ENCODE assay signal across 9 cellular contexts in genomic region chr3:151282921-151283320, GRCh38. TPM values are rescaled to one million over a fixed set of nuclear protein-coding genes. Genes with fewer than 3 reads are reported as not detected.
DNase-seq lines count a peak whose midpoint lies in the region; ATAC-seq and TF ChIP-seq lines count a peak whose summit lies in the region.
"Had no signal": no experiment of that assay in that cellular context is flagged by ENCODE, and none has a peak within 500 bp of the region (broad histone marks: within the 10 kb centered on the region; RNA-seq: fewer than 3 reads in every experiment).

No MANE protein-coding gene starts in this region.

- H3K79me2 ChIP-seq in neural progenitor cell (ENCODE audit: low read depth) = no peaks in the 10 kb centered on the region

- H3K27me3 Mint-ChIP-seq in CD4-positive, CD25-positive, alpha-beta regulatory T cell = peaks cover 10% of the 10 kb centered on the region
- peaks cover 2% of the 10 kb centered on the region for H3K27me3 Mint-ChIP-seq in neural progenitor cell (ENCODE audit: insufficient read depth, low read depth)

- no peaks in the 10 kb centered on the region for H3K9me3 ChIP-seq in CD4-positive, CD25-positive, alpha-beta regulatory T cell (ENCODE audit: control insufficient read depth in 2 of 2, low read length in 2 of 2)
- H3K9me3 ChIP-seq in neural progenitor cell (ENCODE audit: low read depth) = no peaks in the 10 kb centered on the region

- no peaks in the 10 kb centered on the region for H3F3A ChIP-seq in neural progenitor cell (ENCODE audit: low read depth)

- peak in 2 of 3 donors; percentile 64 to 79 for DNase-seq in CD4-positive, CD25-positive, alpha-beta regulatory T cell
- DNase-seq in NCI-H1417 (lab: John Stamatoyannopoulos, UW) (peak; percentile 33 to 83 (median 47)), SW480 (ENCODE audit: low spot score) (peak; percentile 78), fibroblast of mammary gland (ENCODE audit: low read depth) (peak; percentile 74), neural progenitor cell (ENCODE audit: low spot score) (peak; percentile 36), amniotic stem cell (lab: John Stamatoyannopoulos, UW) (no peak)

- no peak overlapping the region for H2AFZ ChIP-seq in neural progenitor cell (replicated peaks)

- H3K4me3 ChIP-seq in CD4-positive, CD25-positive, alpha-beta regulatory T cell (ENCODE audit: low read depth, low read length) = no peak overlapping the region
- H3K4me3 ChIP-seq in fibroblast of mammary gland (ENCODE audit: control insufficient read depth, low read depth, low read length) = no peak overlapping the region
- no peak overlapping the region for H3K4me3 ChIP-seq in neural progenitor cell
- H3K4me3 ChIP-seq: skin epidermis had no signal

- peaks cover 2% of the 10 kb centered on the region for H3K27me3 ChIP-seq in CD4-positive, CD25-positive, alpha-beta regulatory T cell (ENCODE audit: control insufficient read depth, insufficient read depth, low read length)
- no peaks in the 10 kb centered on the region for H3K27me3 ChIP-seq in neural progenitor cell

- no peak overlapping the region for H3K4me2 ChIP-seq in neural progenitor cell

- peak; percentile 43 to 49 for ATAC-seq in CD4-positive, CD25-positive, alpha-beta regulatory T cell (ENCODE audit: low read depth in 2 of 2)
- ATAC-seq in GM18867 (IDR thresholded peaks at IDR 0.05; ENCODE audit: unreplicated experiment) (peak; percentile 63), HG02981 (IDR thresholded peaks at IDR 0.05; ENCODE audit: unreplicated experiment) (no peak)

- no peaks in the 10 kb centered on the region for H3K36me3 Mint-ChIP-seq in CD4-positive, CD25-positive, alpha-beta regulatory T cell
- H3K36me3 Mint-ChIP-seq in neural progenitor cell = no peaks in the 10 kb centered on the region

- peak; percentile 67 for TF ChIP-seq CTCF in fibroblast of mammary gland (conservative IDR thresholded peaks at IDR 0.05; ENCODE audit: control insufficient read depth, insufficient read depth, low read depth, low read length)
- peak; percentile 76 for TF ChIP-seq CTCF in neural progenitor cell (IDR thresholded peaks at IDR 0.05)

- H3K4me3 Mint-ChIP-seq in CD4-positive, CD25-positive, alpha-beta regulatory T cell = no peak overlapping the region
- H3K4me3 Mint-ChIP-seq in neural progenitor cell = no peak overlapping the region

- no peak overlapping the region for H3K9ac ChIP-seq in neural progenitor cell

- peaks cover 0 to 8% (median 2%) of the 10 kb centered on the region in 4 donors for H3K4me1 Mint-ChIP-seq in CD4-positive, CD25-positive, alpha-beta regulatory T cell
- H3K4me1 Mint-ChIP-seq in neural progenitor cell = peaks cover 5% of the 10 kb centered on the region

- H4K20me1 ChIP-seq in neural progenitor cell (ENCODE audit: low read depth) = no peaks in the 10 kb centered on the region

- no peak overlapping the region for H3K27ac Mint-ChIP-seq in CD4-positive, CD25-positive, alpha-beta regulatory T cell
- no peak overlapping the region for H3K27ac Mint-ChIP-seq in neural progenitor cell

- no peak overlapping the region for H3K27ac ChIP-seq in CD4-positive, CD25-positive, alpha-beta regulatory T cell (ENCODE audit: insufficient read depth, low read length, poor library complexity, severe bottlenecking)
- H3K27ac ChIP-seq in neural progenitor cell = no peak overlapping the region

- no peaks in the 10 kb centered on the region for H3K4me1 ChIP-seq in CD4-positive, CD25-positive, alpha-beta regulatory T cell (ENCODE audit: control insufficient read depth, insufficient read depth, low read length, poor library complexity, severe bottlenecking)
- no peaks in the 10 kb centered on the region for H3K4me1 ChIP-seq in neural progenitor cell

- no peaks in the 10 kb centered on the region for H3K36me3 ChIP-seq in CD4-positive, CD25-positive, alpha-beta regulatory T cell (ENCODE audit: control insufficient read depth, insufficient read depth, low read length)
- H3K36me3 ChIP-seq in neural progenitor cell = no peaks in the 10 kb centered on the region

- H3K9me3 Mint-ChIP-seq in CD4-positive, CD25-positive, alpha-beta regulatory T cell = no peaks in the 10 kb centered on the region
- no peaks in the 10 kb centered on the region for H3K9me3 Mint-ChIP-seq in neural progenitor cell

RNA-seq across cellular contexts. Expression of gene P2RY14, which starts 4.6 kb away (rescaled TPM):
- total RNA-seq in CD4-positive, CD25-positive, alpha-beta regulatory T cell = 0.84 TPM
- polyA plus RNA-seq in CD4-positive, CD25-positive, alpha-beta regulatory T cell = 1 to 10 TPM in 1 of 4 donors, under 1 TPM in 2, not detected in 1; 0.28 to 1.2 (median 0.98) TPM
- total RNA-seq in neural progenitor cell (ENCODE audit: low replicate concordance) = not detected in 2 replicates

RNA-seq across cellular contexts. Expression of gene GPR87, which starts 33.7 kb away (rescaled TPM):
- total RNA-seq in CD4-positive, CD25-positive, alpha-beta regulatory T cell = not detected
- polyA plus RNA-seq in CD4-positive, CD25-positive, alpha-beta regulatory T cell = not detected
- total RNA-seq in neural progenitor cell (ENCODE audit: low replicate concordance) = not detected in 2 replicates

RNA-seq across cellular contexts. Expression of gene P2RY13, which starts 46.4 kb away (rescaled TPM):
- total RNA-seq in CD4-positive, CD25-positive, alpha-beta regulatory T cell = not detected
- under 1 TPM in 1 of 4 donors, not detected in 3; 0.13 TPM for polyA plus RNA-seq in CD4-positive, CD25-positive, alpha-beta regulatory T cell
- not detected in 2 replicates for total RNA-seq in neural progenitor cell (ENCODE audit: low replicate concordance)
